ENCODE assay signal across 14 cellular contexts in the genomic region with DNA sequence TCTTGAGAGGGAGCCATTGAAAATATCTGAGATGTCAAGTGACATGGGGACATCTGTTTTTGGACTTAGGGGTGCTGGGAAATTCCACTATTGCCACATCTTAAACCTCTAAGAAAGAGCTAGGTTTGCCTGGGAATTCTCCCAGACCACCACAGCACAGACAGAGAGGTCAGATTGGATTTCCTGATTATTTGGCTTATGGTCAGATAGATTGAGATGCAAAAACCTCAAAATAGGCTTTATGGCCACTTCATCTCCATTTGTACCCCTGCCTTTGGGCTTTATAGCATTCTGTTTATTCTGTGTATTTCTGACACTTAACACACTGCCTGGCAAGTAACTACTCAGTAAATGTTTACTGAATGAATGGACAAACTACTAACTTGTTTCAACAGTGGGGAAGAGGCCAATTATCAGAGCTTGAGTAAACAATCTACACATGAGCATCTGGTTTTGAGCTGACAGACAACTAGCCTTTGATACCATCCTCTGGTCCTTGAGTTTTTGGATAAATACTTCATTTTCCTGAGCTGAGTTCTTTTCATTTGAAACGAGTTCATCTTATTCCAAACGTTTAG.
A peak's percentile ranks its signal among the peaks of the same experiment; 100 is the strongest.
DNase-seq lines count a peak whose midpoint lies in the region; ATAC-seq and TF ChIP-seq lines count a peak whose summit lies in the region.
"Had no signal": no experiment of that assay in that cellular context is flagged by ENCODE, and none has a peak within 500 bp of the region (broad histone marks: within the 10 kb centered on the region; RNA-seq: fewer than 3 reads in every experiment).

No MANE protein-coding gene starts in this region.

- no peaks in the 10 kb centered on the region for H3K36me3 Mint-ChIP-seq in effector memory CD8-positive, alpha-beta T cell (ENCODE audit: insufficient read depth)

- DNase-seq in COR-L47 (lab: John Stamatoyannopoulos, UW) (peak; percentile 87), NCI-H1092 treated with DMSO at 0.1 percent for 48 hours (lab: John Stamatoyannopoulos, UW) (peak; percentile 99), NCI-H69 (lab: John Stamatoyannopoulos, UW) (peak; percentile 97), glomerular visceral epithelial cell (ENCODE audit: extremely low spot score) (peak; percentile 6), dorsolateral prefrontal cortex (no peak)
- DNase-seq in effector memory CD8-positive, alpha-beta T cell, result no peak
- no peak for DNase-seq in stimulated activated CD4-positive, alpha-beta T cell treated with anti-CD3 and anti-CD28 coated beads, Interleukin-2, amount 100 ng/mL, for 48 hours
- DNase-seq: activated T-cell treated with anti-CD3 and anti-CD28 coated beads, Interleukin-2, amount 50 U/mL, for 1 hour; stimulated activated CD4-positive, alpha-beta T cell treated with anti-CD3 and anti-CD28 coated beads, Interleukin-12 subunit alpha, Interleukin-12 subunit beta, amount 100 ng/mL, for 4 hours; SW 1271 had no signal

- H3K27me3 ChIP-seq in dorsolateral prefrontal cortex, result peaks cover 0 to 22% (median 0%) of the 10 kb centered on the region in 45 donors
- H3K27me3 ChIP-seq: esophagus muscularis mucosa, suprapubic skin had no signal

- no peak overlapping the region for H3K27ac Mint-ChIP-seq in effector memory CD8-positive, alpha-beta T cell
- H3K27ac Mint-ChIP-seq: IgD-negative memory B cell had no signal

- H3K9me3 Mint-ChIP-seq in effector memory CD8-positive, alpha-beta T cell, result no peaks in the 10 kb centered on the region
- H3K9me3 Mint-ChIP-seq: IgD-negative memory B cell had no signal

- H3K4me1 Mint-ChIP-seq in effector memory CD8-positive, alpha-beta T cell (ENCODE audit: low read depth in 2 of 2), result no peaks in the 10 kb centered on the region

- ATAC-seq in effector memory CD8-positive, alpha-beta T cell (replicated peaks), result no peak
- ATAC-seq in HG03139 (IDR thresholded peaks at IDR 0.05; ENCODE audit: unreplicated experiment), result no peak

- H3K4me3 Mint-ChIP-seq in effector memory CD8-positive, alpha-beta T cell, result no peak overlapping the region
- H3K4me3 Mint-ChIP-seq: IgD-negative memory B cell had no signal

- H3K27ac ChIP-seq in dorsolateral prefrontal cortex, result no peak overlapping the region
- H3K27ac ChIP-seq: esophagus muscularis mucosa, suprapubic skin had no signal

- H3K4me3 ChIP-seq in dorsolateral prefrontal cortex, result no peak overlapping the region
- H3K4me3 ChIP-seq: esophagus muscularis mucosa, suprapubic skin had no signal

- intact Hi-C loops in dorsolateral prefrontal cortex (cut with DNase I), result no loop called here

- TF ChIP-seq CTCF in dorsolateral prefrontal cortex (IDR thresholded peaks at IDR 0.05 in 54 of 56, conservative IDR thresholded peaks at IDR 0.05 in 2 of 56; ENCODE audit: low read depth in 1 of 56, partially characterized antibody in 56 of 56), result no peak

- no peaks in the 10 kb centered on the region for H3K27me3 Mint-ChIP-seq in effector memory CD8-positive, alpha-beta T cell
- H3K27me3 Mint-ChIP-seq: IgD-negative memory B cell had no signal

Comparison
In these comparisons a context has a peak if more than half of its experiments do, and no peak if none do; other contexts are left out.
1. DNase-seq: peak in COR-L47 (single experiment), NCI-H1092 treated with DMSO at 0.1 percent for 48 hours (single experiment), NCI-H69 (single experiment) and glomerular visceral epithelial cell (single experiment); none in effector memory CD8-positive, alpha-beta T cell (0 of 3), stimulated activated CD4-positive, alpha-beta T cell treated with anti-CD3 and anti-CD28 coated beads, Interleukin-2, amount 100 ng/mL, for 48 hours (0 of 2) and dorsolateral prefrontal cortex (0 of 10).